25 cellular contexts compared by ENCODE assay signal in the genomic region with DNA sequence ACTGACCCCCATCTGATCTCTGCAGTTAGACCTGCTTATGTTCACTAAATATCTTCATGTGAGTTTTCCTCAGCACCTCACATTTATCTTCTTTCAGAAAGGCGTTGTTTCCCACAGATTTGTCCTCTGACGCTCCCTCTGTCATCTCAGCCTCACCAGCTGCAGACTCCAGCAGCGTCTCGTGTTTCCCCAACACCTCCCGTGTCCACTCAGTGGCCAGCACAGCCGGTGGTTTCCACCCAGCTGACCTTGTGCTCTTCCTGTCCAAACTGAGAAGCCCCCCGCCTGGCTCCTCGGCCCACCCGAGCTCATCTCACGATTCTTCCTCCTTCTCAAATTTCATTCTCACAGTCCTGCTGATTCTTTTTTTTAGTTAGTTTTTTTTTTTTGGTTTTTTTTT.
"Had no signal": no experiment of that assay in that cellular context is flagged by ENCODE, and none has a peak within 500 bp of the region (broad histone marks: within the 10 kb centered on the region; RNA-seq: fewer than 3 reads in every experiment).

No MANE protein-coding gene starts in this region.

- H3K4me3 Mint-ChIP-seq: activated CD4-positive, alpha-beta memory T cell treated with anti-CD3 and anti-CD28 coated beads, Interleukin-2, amount 10 ng/mL, durations not matched to agents 7 days and 5 days; activated CD4-positive, alpha-beta T cell treated with anti-CD3 and anti-CD28 coated beads, Interleukin-2, amount 10 ng/mL, durations not matched to agents 7 days and 5 days; activated T-cell treated with anti-CD3 and anti-CD28 coated beads, Interleukin-2, amount 50 U/mL, for 24 hours; mesothelial cell of epicardium; naive B cell; stimulated activated memory B cell treated with anti-CD40 and anti-IgM and Interleukin-4, amounts not matched to agents 10 μg/mL and 1 μg/mL and 100 μg/mL, for 72 hours; stimulated activated naive CD8-positive, alpha-beta T cell treated with anti-CD3 and anti-CD28 coated beads, Interleukin-15, amount 100 ng/mL, for 72 hours had no signal

- H3K4me3 ChIP-seq: colonic mucosa, dorsolateral prefrontal cortex, heart right ventricle, skin epidermis, thyroid gland, upper lobe of left lung, vagina had no signal

- H3K9me3 Mint-ChIP-seq: activated CD4-positive, alpha-beta memory T cell treated with anti-CD3 and anti-CD28 coated beads, Interleukin-2, amount 10 ng/mL, durations not matched to agents 7 days and 5 days; activated CD4-positive, alpha-beta T cell treated with anti-CD3 and anti-CD28 coated beads, Interleukin-2, amount 10 ng/mL, durations not matched to agents 7 days and 5 days; activated naive CD4-positive, alpha-beta T cell treated with anti-CD3 and anti-CD28 coated beads, Interleukin-2, amount 50 U/mL, for 72 hours; activated T-cell treated with anti-CD3 and anti-CD28 coated beads, Interleukin-2, amount 50 U/mL, for 24 hours; mesothelial cell of epicardium; naive B cell; stimulated activated memory B cell treated with anti-CD40 and anti-IgM and Interleukin-4, amounts not matched to agents 10 μg/mL and 1 μg/mL and 100 μg/mL, for 72 hours; stimulated activated naive CD8-positive, alpha-beta T cell treated with anti-CD3 and anti-CD28 coated beads, Interleukin-15, amount 100 ng/mL, for 72 hours had no signal

- H3K4me1 ChIP-seq: colonic mucosa, vagina had no signal

- H3K27ac ChIP-seq: colonic mucosa, heart right ventricle, skin epidermis, thyroid gland, upper lobe of left lung, vagina, VCaP had no signal

- H3K4me1 Mint-ChIP-seq: activated CD4-positive, alpha-beta memory T cell treated with anti-CD3 and anti-CD28 coated beads, Interleukin-2, amount 10 ng/mL, durations not matched to agents 7 days and 5 days; activated CD4-positive, alpha-beta T cell treated with anti-CD3 and anti-CD28 coated beads, Interleukin-2, amount 10 ng/mL, durations not matched to agents 7 days and 5 days; mesothelial cell of epicardium; naive B cell; stimulated activated memory B cell treated with anti-CD40 and anti-IgM and Interleukin-4, amounts not matched to agents 10 μg/mL and 1 μg/mL and 100 μg/mL, for 72 hours; stimulated activated naive CD8-positive, alpha-beta T cell treated with anti-CD3 and anti-CD28 coated beads, Interleukin-15, amount 100 ng/mL, for 72 hours had no signal

- H3K27me3 Mint-ChIP-seq: activated CD4-positive, alpha-beta memory T cell treated with anti-CD3 and anti-CD28 coated beads, Interleukin-2, amount 10 ng/mL, durations not matched to agents 7 days and 5 days; activated CD4-positive, alpha-beta T cell treated with anti-CD3 and anti-CD28 coated beads, Interleukin-2, amount 10 ng/mL, durations not matched to agents 7 days and 5 days; activated T-cell treated with anti-CD3 and anti-CD28 coated beads, Interleukin-2, amount 50 U/mL, for 24 hours; naive B cell; stimulated activated memory B cell treated with anti-CD40 and anti-IgM and Interleukin-4, amounts not matched to agents 10 μg/mL and 1 μg/mL and 100 μg/mL, for 72 hours; stimulated activated naive CD8-positive, alpha-beta T cell treated with anti-CD3 and anti-CD28 coated beads, Interleukin-15, amount 100 ng/mL, for 72 hours had no signal

- H3K36me3 ChIP-seq: colonic mucosa had no signal

- ATAC-seq: activated naive CD4-positive, alpha-beta T cell treated with anti-CD3 and anti-CD28 coated beads, Interleukin-2, amount 50 U/mL, for 72 hours; sciatic nerve; stimulated activated memory B cell treated with anti-CD40 and anti-IgM and Interleukin-4, amounts not matched to agents 10 μg/mL and 1 μg/mL and 100 μg/mL, for 72 hours; stimulated activated naive CD8-positive, alpha-beta T cell treated with anti-CD3 and anti-CD28 coated beads, Interleukin-15, amount 100 ng/mL, for 72 hours had no signal

- DNase-seq: activated CD4-positive, alpha-beta memory T cell treated with anti-CD3 and anti-CD28 coated beads, Interleukin-2, amount 10 ng/mL, durations not matched to agents 7 days and 5 days; activated CD4-positive, alpha-beta T cell treated with anti-CD3 and anti-CD28 coated beads, Interleukin-2, amount 10 ng/mL, durations not matched to agents 7 days and 5 days; activated CD8-positive, alpha-beta memory T cell treated with anti-CD3 and anti-CD28 coated beads, Interleukin-2, amount 50 U/mL, for 48 hours; activated naive CD4-positive, alpha-beta T cell; activated T-cell treated with anti-CD3 and anti-CD28 coated beads, Interleukin-2, amount 50 U/mL, for 24 hours; colonic mucosa; effector memory CD4-positive, alpha-beta T cell; kidney glomerular epithelial cell; naive B cell; posterior cingulate gyrus; stimulated activated CD4-positive, alpha-beta T cell treated with anti-CD3 and anti-CD28 coated beads, Interleukin-4, amount 100 ng/mL, for 24 hours; stimulated activated naive CD8-positive, alpha-beta T cell treated with anti-CD3 and anti-CD28 coated beads, Interleukin-15, amount 100 ng/mL, for 72 hours; T-helper 1 cell; T-helper 9 cell had no signal

- H3K27me3 ChIP-seq: colonic mucosa, dorsolateral prefrontal cortex, heart right ventricle, thyroid gland, upper lobe of left lung, vagina had no signal

- H3K9me3 ChIP-seq: colonic mucosa, heart right ventricle, thyroid gland, upper lobe of left lung, vagina had no signal

- H3K27ac Mint-ChIP-seq: activated CD4-positive, alpha-beta memory T cell treated with anti-CD3 and anti-CD28 coated beads, Interleukin-2, amount 10 ng/mL, durations not matched to agents 7 days and 5 days; activated CD4-positive, alpha-beta T cell treated with anti-CD3 and anti-CD28 coated beads, Interleukin-2, amount 10 ng/mL, durations not matched to agents 7 days and 5 days; activated T-cell treated with anti-CD3 and anti-CD28 coated beads, Interleukin-2, amount 50 U/mL, for 24 hours; mesothelial cell of epicardium; stimulated activated memory B cell treated with anti-CD40 and anti-IgM and Interleukin-4, amounts not matched to agents 10 μg/mL and 1 μg/mL and 100 μg/mL, for 72 hours; stimulated activated naive CD8-positive, alpha-beta T cell treated with anti-CD3 and anti-CD28 coated beads, Interleukin-15, amount 100 ng/mL, for 72 hours had no signal
